ENCODE assay signal across 2 cellular contexts in genomic region chr3:36923523-36923943, GRCh38.
TF ChIP-seq lines count a peak whose summit lies in the region.

No MANE protein-coding gene starts in this region.

TF ChIP-seq in GM23338, 12 proteins besides CTCF, POLR2A, EP300 and RAD21 (continued from another document):
- no peak for TF ChIP-seq REST (IDR thresholded peaks at IDR 0.05; ENCODE audit: unreplicated experiment)
- TF ChIP-seq ZNF462 (CRISPR knock-in tag; IDR thresholded peaks at IDR 0.05), result no peak
- no peak for TF ChIP-seq STAT1 (IDR thresholded peaks at IDR 0.05; ENCODE audit: unreplicated experiment)
- no peak for TF ChIP-seq CREB1 (CRISPR knock-in tag; IDR thresholded peaks at IDR 0.05; ENCODE audit: low read depth)
- no peak for TF ChIP-seq ZNF331 (CRISPR knock-in tag; IDR thresholded peaks at IDR 0.05; ENCODE audit: low read depth)
- TF ChIP-seq EZH2phosphoT487 (IDR thresholded peaks at IDR 0.05; ENCODE audit: unreplicated experiment), result no peak
- TF ChIP-seq ZNF114 (CRISPR knock-in tag; IDR thresholded peaks at IDR 0.05), result no peak

TF ChIP-seq in WTC11, 78 proteins besides CTCF, POLR2A, EP300 and RAD21 (continued from another document):
- TF ChIP-seq ARID4B (CRISPR knock-in tag; IDR thresholded peaks at IDR 0.05; ENCODE audit: borderline replicate concordance) (no peak), KAT7 (CRISPR knock-in tag; IDR thresholded peaks at IDR 0.05; ENCODE audit: borderline replicate concordance) (no peak), ZNF671 (CRISPR knock-in tag; IDR thresholded peaks at IDR 0.05) (no peak)
